In the genomic region with DNA sequence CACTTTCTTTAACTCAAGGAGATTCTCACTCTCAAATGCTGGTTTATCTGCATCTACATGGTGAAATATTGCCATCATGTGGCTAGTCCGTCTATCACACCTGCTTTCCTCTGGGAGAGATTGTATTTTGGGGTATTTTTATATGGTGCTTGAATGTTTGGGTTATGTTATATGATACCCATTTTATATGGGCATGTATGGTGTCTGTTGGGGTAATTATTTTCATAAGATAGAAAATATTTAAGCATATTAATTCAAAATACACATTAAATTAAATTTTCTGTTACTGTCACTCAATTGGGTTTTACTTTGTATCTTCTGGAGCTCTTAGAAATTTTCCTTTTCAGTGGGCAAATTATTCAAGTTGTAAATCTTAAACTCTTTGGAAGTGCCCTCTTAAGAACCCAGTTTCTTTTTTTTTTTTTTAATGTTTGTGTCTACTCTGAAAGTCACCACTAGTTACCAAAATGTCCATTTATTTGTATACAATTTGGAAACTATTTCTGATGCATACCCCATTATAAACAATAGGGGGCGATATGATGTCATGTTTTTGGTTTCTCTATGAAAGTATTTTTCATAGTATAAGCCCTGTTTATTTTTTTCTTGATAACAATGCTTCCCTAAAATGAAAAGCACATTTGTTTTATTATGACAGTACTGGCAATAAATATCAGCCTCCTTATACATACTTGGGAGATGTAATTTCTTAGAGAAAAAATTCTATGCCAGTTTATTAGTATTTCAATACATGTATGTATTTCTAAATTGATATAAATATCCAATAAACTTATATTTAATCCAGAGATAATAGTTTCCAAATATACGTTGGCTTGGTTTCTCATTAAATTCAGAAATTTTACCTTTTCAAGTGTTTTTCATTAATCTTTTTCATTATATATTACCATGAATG, we compare ENCODE assay signal across 8 cellular contexts. TPM values are rescaled to one million over a fixed set of nuclear protein-coding genes. Genes with fewer than 3 reads are reported as not detected.
DNase-seq lines count a peak whose midpoint lies in the region; ATAC-seq and TF ChIP-seq lines count a peak whose summit lies in the region.

No MANE protein-coding gene starts in this region.

- in situ Hi-C loops in Caki2 (cut with HindIII; ENCODE audit: low pct_unique_long_range_greater_than_20kb, low sequenced_read_pairs): no loop called here

- no peaks in the 10 kb centered on the region for H3K36me3 ChIP-seq in ascending aorta

- no peak overlapping the region for H3K27ac ChIP-seq in ascending aorta

- no peaks in the 10 kb centered on the region for H3K9me3 ChIP-seq in ascending aorta

- ATAC-seq in GM18868 (IDR thresholded peaks at IDR 0.05; ENCODE audit: unreplicated experiment) (peak; percentile 89), HG03066 (IDR thresholded peaks at IDR 0.05; ENCODE audit: low read depth, unreplicated experiment) (peak; percentile 84), left cardiac atrium (no peak)

- TF ChIP-seq CTCF in ascending aorta (IDR thresholded peaks at IDR 0.05): peak; percentile 9 to 36 (median 19)

- H3K27me3 ChIP-seq in ascending aorta: no peaks in the 10 kb centered on the region

- no peaks in the 10 kb centered on the region for H3K4me1 ChIP-seq in ascending aorta

- DNase-seq in Caki2 (ENCODE audit: low read depth) (peak; percentile 26), NCI-H2196 (lab: John Stamatoyannopoulos, UW; ENCODE audit: unreplicated experiment) (peak; percentile 48), ascending aorta (ENCODE audit: low spot score in 2 of 2) (no peak), kidney glomerular epithelial cell (lab: John Stamatoyannopoulos, UW) (peak; percentile 22), posterior vena cava (ENCODE audit: low spot score) (no peak), left cardiac atrium (no peak)

- no peak overlapping the region for H3K4me3 ChIP-seq in ascending aorta

- intact Hi-C loops in ascending aorta (cut with DNase I) (no loop called here), posterior vena cava (cut with DNase I) (no loop called here), left cardiac atrium (cut with DNase I) (no loop called here)

RNA-seq across cellular contexts. Expression of gene PLSCR5, which starts 36.1 kb away (rescaled TPM):
- not detected in 2 replicates for total RNA-seq in Caki2 (2014; rRNA removed; shearing (Covaris generic); ENCODE audit: low replicate concordance)
- total RNA-seq in ascending aorta: not detected
- total RNA-seq in posterior vena cava: not detected
- total RNA-seq in left cardiac atrium: not detected

Comparison
In these comparisons a context has a peak if more than half of its experiments do, and no peak if none do; other contexts are left out.
1. DNase-seq: peak in Caki2 (single experiment), NCI-H2196 (single experiment) and kidney glomerular epithelial cell (single experiment); none in ascending aorta (0 of 2), posterior vena cava (single experiment) and left cardiac atrium (single experiment).
2. ATAC-seq: peak in GM18868 (single experiment) and HG03066 (single experiment); none in left cardiac atrium (0 of 2).